Comparison of ENCODE assay signal across 1 cellular context in the genomic region with DNA sequence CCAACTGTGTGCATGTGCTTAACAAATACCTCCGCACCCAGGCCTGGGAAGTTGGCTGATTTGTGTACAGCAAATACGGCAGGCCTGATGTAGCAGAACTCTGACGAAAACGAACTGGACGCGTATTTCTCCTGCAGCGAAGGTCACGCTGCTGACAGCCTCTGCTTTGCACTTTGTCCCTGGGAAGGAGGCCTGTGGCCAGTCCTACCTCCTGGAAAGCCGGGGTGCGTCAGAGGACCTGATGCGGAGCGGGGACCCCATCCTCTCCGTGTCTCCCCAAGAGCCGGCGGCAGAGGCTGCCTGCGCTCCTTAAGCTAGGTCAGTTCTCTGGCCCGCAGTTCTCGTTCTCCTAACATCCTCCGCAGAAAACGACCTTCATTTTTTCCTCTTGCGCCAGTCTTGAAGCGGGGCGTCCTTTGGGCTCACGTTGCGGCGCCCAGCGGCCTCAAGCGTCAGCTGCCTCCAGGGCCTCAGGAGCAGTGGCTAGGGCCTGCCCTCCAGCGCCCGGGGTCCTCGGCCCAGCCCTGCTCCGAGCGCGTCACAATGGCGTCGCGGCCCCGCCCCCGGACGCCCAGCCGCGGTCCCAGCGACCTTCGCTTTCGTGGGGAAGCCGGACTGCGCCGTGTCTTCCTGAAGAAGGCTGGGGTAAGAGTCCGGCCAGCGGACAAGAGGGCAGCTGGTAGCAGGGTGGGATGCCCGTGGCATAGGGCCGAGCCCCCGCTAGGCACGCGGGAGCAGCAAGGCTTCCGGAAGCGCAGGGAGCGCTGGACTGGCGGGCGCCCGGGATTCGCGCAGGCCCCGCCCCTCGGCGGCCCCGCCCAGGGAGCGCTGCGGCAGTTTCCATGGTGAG.
TF ChIP-seq lines count a peak whose summit lies in the region.

ZNF487 (plus strand) TSS at position 821 of the 850 bp plus-strand sequence. CDS start 38,703 bp downstream, outside the sequence.

TF ChIP-seq in HepG2, 621 proteins besides CTCF, POLR2A, EP300 and RAD21 (continued from another document and continues in another):
- TF ChIP-seq, protein P1, sequence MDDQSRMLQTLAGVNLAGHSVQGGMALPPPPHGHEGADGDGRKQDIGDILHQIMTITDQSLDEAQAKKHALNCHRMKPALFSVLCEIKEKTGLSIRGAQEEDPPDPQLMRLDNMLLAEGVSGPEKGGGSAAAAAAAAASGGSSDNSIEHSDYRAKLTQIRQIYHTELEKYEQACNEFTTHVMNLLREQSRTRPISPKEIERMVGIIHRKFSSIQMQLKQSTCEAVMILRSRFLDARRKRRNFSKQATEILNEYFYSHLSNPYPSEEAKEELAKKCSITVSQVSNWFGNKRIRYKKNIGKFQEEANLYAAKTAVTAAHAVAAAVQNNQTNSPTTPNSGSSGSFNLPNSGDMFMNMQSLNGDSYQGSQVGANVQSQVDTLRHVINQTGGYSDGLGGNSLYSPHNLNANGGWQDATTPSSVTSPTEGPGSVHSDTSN (CRISPR knock-in tag; IDR thresholded peaks at IDR 0.05; ENCODE audit: borderline replicate concordance) = no peak
- no peak; the same call in 1 of the 2 replicates for TF ChIP-seq ZNF232 (CRISPR knock-in tag; IDR thresholded peaks at IDR 0.05; ENCODE audit: borderline replicate concordance)
- no peak for TF ChIP-seq THYN1 (CRISPR knock-in tag; IDR thresholded peaks at IDR 0.05; ENCODE audit: borderline replicate concordance, low read depth)
- no peak for TF ChIP-seq ISX (CRISPR knock-in tag; conservative IDR thresholded peaks at IDR 0.05)
- TF ChIP-seq ZFY (CRISPR knock-in tag; IDR thresholded peaks at IDR 0.05) = peak; percentile 97
- no peak for TF ChIP-seq SNAPC4 (CRISPR knock-in tag; IDR thresholded peaks at IDR 0.05)
- TF ChIP-seq, protein P2, sequence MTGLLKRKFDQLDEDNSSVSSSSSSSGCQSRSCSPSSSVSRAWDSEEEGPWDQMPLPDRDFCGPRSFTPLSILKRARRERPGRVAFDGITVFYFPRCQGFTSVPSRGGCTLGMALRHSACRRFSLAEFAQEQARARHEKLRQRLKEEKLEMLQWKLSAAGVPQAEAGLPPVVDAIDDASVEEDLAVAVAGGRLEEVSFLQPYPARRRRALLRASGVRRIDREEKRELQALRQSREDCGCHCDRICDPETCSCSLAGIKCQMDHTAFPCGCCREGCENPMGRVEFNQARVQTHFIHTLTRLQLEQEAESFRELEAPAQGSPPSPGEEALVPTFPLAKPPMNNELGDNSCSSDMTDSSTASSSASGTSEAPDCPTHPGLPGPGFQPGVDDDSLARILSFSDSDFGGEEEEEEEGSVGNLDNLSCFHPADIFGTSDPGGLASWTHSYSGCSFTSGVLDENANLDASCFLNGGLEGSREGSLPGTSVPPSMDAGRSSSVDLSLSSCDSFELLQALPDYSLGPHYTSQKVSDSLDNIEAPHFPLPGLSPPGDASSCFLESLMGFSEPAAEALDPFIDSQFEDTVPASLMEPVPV (CRISPR knock-in tag; IDR thresholded peaks at IDR 0.05) = peak; percentile 54; the same call in 1 of the 2 replicates
- peak; percentile 88 for TF ChIP-seq WIZ (CRISPR knock-in tag; IDR thresholded peaks at IDR 0.05)
- TF ChIP-seq PHB2 (IDR thresholded peaks at IDR 0.05; ENCODE audit: partially characterized antibody) = no peak
- TF ChIP-seq HES4 (CRISPR knock-in tag; IDR thresholded peaks at IDR 0.05; ENCODE audit: borderline replicate concordance) = peak; percentile 91; the same call in 1 of the 2 replicates
- no peak for TF ChIP-seq U2AF1 (optimal IDR thresholded peaks at IDR 0.05; ENCODE audit: low read depth, low read length)
- peak; percentile 88; the same call in 1 of the 2 replicates for TF ChIP-seq ZNF788 (CRISPR knock-in tag; IDR thresholded peaks at IDR 0.05; ENCODE audit: borderline replicate concordance)
- TF ChIP-seq PPARG (CRISPR knock-in tag; conservative IDR thresholded peaks at IDR 0.05) = no peak
- TF ChIP-seq SRSF1 (optimal IDR thresholded peaks at IDR 0.05; ENCODE audit: low read depth, low read length) = peak; percentile 67
- TF ChIP-seq NR0B2 (CRISPR knock-in tag; IDR thresholded peaks at IDR 0.05) = no peak; the same call in 1 of the 2 replicates
- TF ChIP-seq, protein P3, sequence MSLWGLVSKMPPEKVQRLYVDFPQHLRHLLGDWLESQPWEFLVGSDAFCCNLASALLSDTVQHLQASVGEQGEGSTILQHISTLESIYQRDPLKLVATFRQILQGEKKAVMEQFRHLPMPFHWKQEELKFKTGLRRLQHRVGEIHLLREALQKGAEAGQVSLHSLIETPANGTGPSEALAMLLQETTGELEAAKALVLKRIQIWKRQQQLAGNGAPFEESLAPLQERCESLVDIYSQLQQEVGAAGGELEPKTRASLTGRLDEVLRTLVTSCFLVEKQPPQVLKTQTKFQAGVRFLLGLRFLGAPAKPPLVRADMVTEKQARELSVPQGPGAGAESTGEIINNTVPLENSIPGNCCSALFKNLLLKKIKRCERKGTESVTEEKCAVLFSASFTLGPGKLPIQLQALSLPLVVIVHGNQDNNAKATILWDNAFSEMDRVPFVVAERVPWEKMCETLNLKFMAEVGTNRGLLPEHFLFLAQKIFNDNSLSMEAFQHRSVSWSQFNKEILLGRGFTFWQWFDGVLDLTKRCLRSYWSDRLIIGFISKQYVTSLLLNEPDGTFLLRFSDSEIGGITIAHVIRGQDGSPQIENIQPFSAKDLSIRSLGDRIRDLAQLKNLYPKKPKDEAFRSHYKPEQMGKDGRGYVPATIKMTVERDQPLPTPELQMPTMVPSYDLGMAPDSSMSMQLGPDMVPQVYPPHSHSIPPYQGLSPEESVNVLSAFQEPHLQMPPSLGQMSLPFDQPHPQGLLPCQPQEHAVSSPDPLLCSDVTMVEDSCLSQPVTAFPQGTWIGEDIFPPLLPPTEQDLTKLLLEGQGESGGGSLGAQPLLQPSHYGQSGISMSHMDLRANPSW (CRISPR knock-in tag; IDR thresholded peaks at IDR 0.05; ENCODE audit: borderline replicate concordance) = peak; percentile 91; the same call in 1 of the 2 replicates
- no peak for TF ChIP-seq MEIS1 (CRISPR knock-in tag; IDR thresholded peaks at IDR 0.05; ENCODE audit: borderline replicate concordance)
- TF ChIP-seq THAP8 (CRISPR knock-in tag; IDR thresholded peaks at IDR 0.05; ENCODE audit: borderline replicate concordance) = no peak
- no peak for TF ChIP-seq FOXM1 (CRISPR knock-in tag; IDR thresholded peaks at IDR 0.05)
- TF ChIP-seq BATF2 (CRISPR knock-in tag; IDR thresholded peaks at IDR 0.05) = no peak
- peak; percentile 55; the same call in 1 of the 2 replicates for TF ChIP-seq ZNF768 (CRISPR knock-in tag; IDR thresholded peaks at IDR 0.05)
- no peak for TF ChIP-seq HMGA1 (CRISPR knock-in tag; conservative IDR thresholded peaks at IDR 0.05)
- peak; percentile 90 for TF ChIP-seq ETV5 (CRISPR knock-in tag; IDR thresholded peaks at IDR 0.05; ENCODE audit: borderline replicate concordance)
- peak; percentile 73; the same call in 1 of the 2 replicates for TF ChIP-seq ZBTB7B (CRISPR knock-in tag; IDR thresholded peaks at IDR 0.05)
- TF ChIP-seq PRDM4 (CRISPR knock-in tag; IDR thresholded peaks at IDR 0.05; ENCODE audit: borderline replicate concordance) = no peak
- TF ChIP-seq TARDBP (CRISPR knock-in tag; IDR thresholded peaks at IDR 0.05) = peak; percentile 67
- TF ChIP-seq ZMYM4 (CRISPR knock-in tag; IDR thresholded peaks at IDR 0.05) = peak; percentile 77
- TF ChIP-seq, protein P4, sequence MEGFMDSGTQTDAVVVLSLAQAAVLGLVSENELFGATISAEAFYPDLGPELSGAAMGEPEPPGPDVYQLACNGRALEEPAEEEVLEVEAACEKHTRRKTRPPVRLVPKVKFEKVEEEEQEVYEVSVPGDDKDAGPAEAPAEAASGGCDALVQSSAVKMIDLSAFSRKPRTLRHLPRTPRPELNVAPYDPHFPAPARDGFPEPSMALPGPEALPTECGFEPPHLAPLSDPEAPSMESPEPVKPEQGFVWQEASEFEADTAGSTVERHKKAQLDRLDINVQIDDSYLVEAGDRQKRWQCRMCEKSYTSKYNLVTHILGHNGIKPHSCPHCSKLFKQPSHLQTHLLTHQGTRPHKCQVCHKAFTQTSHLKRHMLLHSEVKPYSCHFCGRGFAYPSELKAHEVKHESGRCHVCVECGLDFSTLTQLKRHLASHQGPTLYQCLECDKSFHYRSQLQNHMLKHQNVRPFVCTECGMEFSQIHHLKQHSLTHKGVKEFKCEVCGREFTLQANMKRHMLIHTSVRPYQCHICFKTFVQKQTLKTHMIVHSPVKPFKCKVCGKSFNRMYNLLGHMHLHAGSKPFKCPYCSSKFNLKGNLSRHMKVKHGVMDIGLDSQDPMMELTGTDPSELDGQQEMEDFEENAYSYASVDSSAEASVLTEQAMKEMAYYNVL (CRISPR knock-in tag; IDR thresholded peaks at IDR 0.05; ENCODE audit: borderline replicate concordance) = peak; percentile 83
- TF ChIP-seq SKIL (CRISPR knock-in tag; IDR thresholded peaks at IDR 0.05; ENCODE audit: borderline replicate concordance) = 0 out of 2 replicates have a peak, but pooled peaks have one; percentile 12
- TF ChIP-seq SOX6 (IDR thresholded peaks at IDR 0.05) = no peak
- peak; percentile 75 for TF ChIP-seq SOX6 (CRISPR knock-in tag; IDR thresholded peaks at IDR 0.05)
